In genomic region chr10:13165177-13165576, GRCh38 we compare ENCODE assay signal across 25 cellular contexts. TPM values are rescaled to one million over a fixed set of nuclear protein-coding genes. Genes with fewer than 3 reads are reported as not detected.
DNase-seq lines count a peak whose midpoint lies in the region; ATAC-seq and TF ChIP-seq lines count a peak whose summit lies in the region.
"Had no signal": no experiment of that assay in that cellular context is flagged by ENCODE, and none has a peak within 500 bp of the region (broad histone marks: within the 10 kb centered on the region; RNA-seq: fewer than 3 reads in every experiment).

No MANE protein-coding gene starts in this region.

- H3K4me3 ChIP-seq in CD4-positive, alpha-beta memory T cell (ENCODE audit: low read length in 2 of 2): no peak overlapping the region
- no peak overlapping the region for H3K4me3 ChIP-seq in Loucy (ENCODE audit: low read length, poor library complexity, severe bottlenecking)
- no peak overlapping the region for H3K4me3 ChIP-seq in right atrium auricular region
- H3K4me3 ChIP-seq: A549; BLaER1 treated with 17β-estradiol and CSF1 and Interleukin-3, amounts not matched to agents 10 nM and 100 nM; HAP-1; PC-9; SJSA1 had no signal

- no peak for ATAC-seq in HG03095 (IDR thresholded peaks at IDR 0.05; ENCODE audit: unreplicated experiment)
- ATAC-seq: A549; CD8-positive, alpha-beta T cell had no signal

- no peaks in the 10 kb centered on the region for H3K9me3 ChIP-seq in CD4-positive, alpha-beta memory T cell (ENCODE audit: control insufficient read depth in 1 of 2, low read length in 2 of 2)
- no peaks in the 10 kb centered on the region for H3K9me3 ChIP-seq in Loucy (ENCODE audit: insufficient read depth, low read depth, low read length)
- H3K9me3 ChIP-seq in right atrium auricular region: no peaks in the 10 kb centered on the region
- H3K9me3 ChIP-seq: A549; BLaER1 treated with 17β-estradiol and CSF1 and Interleukin-3, amounts not matched to agents 10 nM and 100 nM; Caco-2; HAP-1; SJSA1 had no signal

- peak overlapping the region in 1 of 8 donors; percentile 5 for H3K4me3 Mint-ChIP-seq in CD4-positive, alpha-beta memory T cell
- H3K4me3 Mint-ChIP-seq: CD8-positive, alpha-beta T cell; HFFc6; IgD-negative memory B cell had no signal

- H3K79me2 ChIP-seq in Loucy (ENCODE audit: insufficient read depth, low read length): peaks cover 77% of the 10 kb centered on the region

- no peaks in the 10 kb centered on the region for H3K27me3 ChIP-seq in CD4-positive, alpha-beta memory T cell (ENCODE audit: insufficient read depth, low read length)
- H3K27me3 ChIP-seq in Loucy (ENCODE audit: insufficient read depth, low read length, poor library complexity, severe bottlenecking) (no peaks in the 10 kb centered on the region), right atrium auricular region (no peaks in the 10 kb centered on the region)
- H3K27me3 ChIP-seq: BLaER1 treated with 17β-estradiol and CSF1 and Interleukin-3, amounts not matched to agents 10 nM and 100 nM; SJSA1 had no signal

- peaks cover 15% of the 10 kb centered on the region for H3K4me1 ChIP-seq in CD4-positive, alpha-beta memory T cell (ENCODE audit: insufficient read depth, low read length)
- peaks cover 40% of the 10 kb centered on the region for H3K4me1 ChIP-seq in Loucy (ENCODE audit: insufficient read depth, low read length, poor library complexity, severe bottlenecking)
- H3K4me1 ChIP-seq in right atrium auricular region: peaks cover 0 to 13% of the 10 kb centered on the region in 2 donors

- no peaks in the 10 kb centered on the region for H3F3A ChIP-seq in Loucy (ENCODE audit: low read depth)

- CTCF ChIA-PET in CD4-positive, alpha-beta memory T cell (lab: Charles Lee; ENCODE audit: partially characterized antibody): no interaction called here

- peak overlapping the region in 6 of 7 donors; percentile 8 to 76 (median 38) for H3K27ac Mint-ChIP-seq in CD4-positive, alpha-beta memory T cell
- H3K27ac Mint-ChIP-seq: CD8-positive, alpha-beta T cell; HFFc6; IgD-negative memory B cell had no signal

- peaks cover 31% of the 10 kb centered on the region for H4K20me1 ChIP-seq in Loucy (ENCODE audit: insufficient read depth, low read length, poor library complexity, severe bottlenecking)

- no peaks in the 10 kb centered on the region for H3K27me3 Mint-ChIP-seq in CD4-positive, alpha-beta memory T cell
- H3K27me3 Mint-ChIP-seq: IgD-negative memory B cell had no signal

- no peaks in the 10 kb centered on the region for H3K9me3 Mint-ChIP-seq in CD4-positive, alpha-beta memory T cell
- H3K9me3 Mint-ChIP-seq: CD8-positive, alpha-beta T cell; HFFc6; IgD-negative memory B cell had no signal

- intact Hi-C loops in CD4-positive, alpha-beta memory T cell (cut with micrococcal nuclease): no loop called here

- H3K9me2 ChIP-seq in Loucy (replicated peaks; ENCODE audit: low read depth, low read length): no peaks in the 10 kb centered on the region

- TF ChIP-seq CTCF in Loucy (conservative IDR thresholded peaks at IDR 0.05; ENCODE audit: low read length) (no peak), VCaP (conservative IDR thresholded peaks at IDR 0.05) (no peak), right atrium auricular region (IDR thresholded peaks at IDR 0.05) (no peak)

- no peaks in the 10 kb centered on the region for H3K36me3 Mint-ChIP-seq in CD4-positive, alpha-beta memory T cell
- H3K36me3 Mint-ChIP-seq: CD8-positive, alpha-beta T cell; IgD-negative memory B cell had no signal

- H2AFZ ChIP-seq in Loucy (ENCODE audit: low read length): no peak overlapping the region
- H2AFZ ChIP-seq: PC-9 had no signal

- peaks cover 14 to 30% (median 23%) of the 10 kb centered on the region in 4 donors for H3K4me1 Mint-ChIP-seq in CD4-positive, alpha-beta memory T cell

- no peak overlapping the region for H3K27ac ChIP-seq in CD4-positive, alpha-beta memory T cell (ENCODE audit: low read depth, low read length)
- H3K27ac ChIP-seq in VCaP (peak overlapping the region; percentile 11; the same call in 1 of the 2 replicates), right atrium auricular region (no peak overlapping the region)
- H3K27ac ChIP-seq: A549; BLaER1 treated with 17β-estradiol and CSF1 and Interleukin-3, amounts not matched to agents 10 nM and 100 nM; HL-60; PC-9; SJSA1 had no signal

- no peaks in the 10 kb centered on the region for H3K36me3 ChIP-seq in CD4-positive, alpha-beta memory T cell (ENCODE audit: insufficient read depth, low read length)
- H3K36me3 ChIP-seq in Loucy (ENCODE audit: insufficient read depth, low read length) (peaks cover 6% of the 10 kb centered on the region; the same call in 1 of the 2 replicates), right atrium auricular region (no peaks in the 10 kb centered on the region)

- H3K4me2 ChIP-seq in Loucy (ENCODE audit: low read depth, low read length, poor library complexity, severe bottlenecking): peak overlapping the region; percentile 95
- H3K4me2 ChIP-seq: A549; BLaER1 treated with 17β-estradiol and CSF1 and Interleukin-3, amounts not matched to agents 10 nM and 100 nM; PC-9 had no signal

- POLR2A ChIA-PET in CD4-positive, alpha-beta memory T cell (lab: Charles Lee; ENCODE audit: partially characterized antibody): no interaction called here

- peak overlapping the region; percentile 22 for H3K9ac ChIP-seq in Loucy (ENCODE audit: low read depth, low read length, poor library complexity, severe bottlenecking)
- H3K9ac ChIP-seq: BLaER1 treated with 17β-estradiol and CSF1 and Interleukin-3, amounts not matched to agents 10 nM and 100 nM had no signal

- DNase-seq in CD4-positive, alpha-beta memory T cell: peak in 3 of 5 donors; percentile 11 to 18 (median 16)
- DNase-seq in iris pigment epithelial cell (ENCODE audit: low read depth) (peak; percentile 11), right atrium auricular region (ENCODE audit: low spot score) (no peak)
- no peak for DNase-seq in stimulated activated CD4-positive, alpha-beta T cell treated with anti-CD3 and anti-CD28 coated beads, Interleukin-1b, Interleukin-23, amount 100 ng/mL, for 48 hours
- DNase-seq: AML-193; Caco-2; CD8-positive, alpha-beta T cell; GOT3; HFFc6; NCI-H2029; NCI-H446; NCI-H526; NCI-H82; NK-92 treated with Interleukin-12 subunit alpha and Interleukin-12 subunit beta, amount 100 ng/mL, for 24 hours; PC-9; Right ventricle myocardium superior had no signal

RNA-seq across cellular contexts. Expression of gene MCM10, which starts 3.8 kb away (rescaled TPM):
- total RNA-seq in CD4-positive, alpha-beta memory T cell: under 1 TPM in 1 of 2 experiments, not detected in 1; 0.17 TPM
- polyA plus RNA-seq in CD4-positive, alpha-beta memory T cell: not detected
- total RNA-seq in right atrium auricular region: under 1 TPM in 1 of 2 donors, not detected in 1; 0.15 TPM
- polyA plus RNA-seq: IgD-negative memory B cell had no signal

Comparison
In these comparisons a context has a peak if more than half of its experiments do, and no peak if none do; other contexts are left out.
1. DNase-seq: peak in CD4-positive, alpha-beta memory T cell (3 of 5) and iris pigment epithelial cell (single experiment); none in right atrium auricular region (single experiment) and stimulated activated CD4-positive, alpha-beta T cell treated with anti-CD3 and anti-CD28 coated beads, Interleukin-1b, Interleukin-23, amount 100 ng/mL, for 48 hours (single experiment).